9 cellular contexts compared by ENCODE assay signal in the genomic region with DNA sequence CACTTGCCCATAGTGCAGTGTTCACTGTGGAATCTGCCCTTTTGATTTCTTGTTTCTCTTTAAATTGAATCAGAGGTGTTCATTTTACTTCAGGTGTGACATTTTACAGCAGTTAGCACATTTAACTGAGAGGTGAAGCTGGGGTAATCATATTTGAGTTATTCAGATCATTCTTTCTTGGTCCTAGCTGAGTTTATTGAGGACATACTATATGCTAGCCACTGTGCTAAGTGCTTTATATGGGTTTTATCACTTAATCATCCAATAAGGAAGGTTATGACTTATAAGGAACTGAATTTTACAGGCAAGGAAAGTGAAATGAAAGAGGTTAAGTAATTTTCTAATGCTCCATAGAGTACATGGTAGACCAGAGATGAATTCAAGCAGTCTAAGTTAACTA.
"Had no signal": no experiment of that assay in that cellular context is flagged by ENCODE, and none has a peak within 500 bp of the region (broad histone marks: within the 10 kb centered on the region; RNA-seq: fewer than 3 reads in every experiment).

No MANE protein-coding gene starts in this region.

- H3K4me2 ChIP-seq: GM23338 had no signal

- H3K9me3 ChIP-seq: HAP-1 had no signal

- H3K4me3 ChIP-seq: GM23248, GM23338, HAP-1 had no signal

- H3K36me3 ChIP-seq: HAP-1 had no signal

- H3K9ac ChIP-seq: GM23248 had no signal

- ATAC-seq: HCT116 had no signal

- H3K27ac ChIP-seq: GM23248 had no signal

- H2AFZ ChIP-seq: GM23248, GM23338 had no signal

- DNase-seq: GM23248, GOT3, H7, H9, HCEC 1CT, HFFc6 had no signal
